Comparison of ENCODE assay signal across 8 cellular contexts in the genomic region with DNA sequence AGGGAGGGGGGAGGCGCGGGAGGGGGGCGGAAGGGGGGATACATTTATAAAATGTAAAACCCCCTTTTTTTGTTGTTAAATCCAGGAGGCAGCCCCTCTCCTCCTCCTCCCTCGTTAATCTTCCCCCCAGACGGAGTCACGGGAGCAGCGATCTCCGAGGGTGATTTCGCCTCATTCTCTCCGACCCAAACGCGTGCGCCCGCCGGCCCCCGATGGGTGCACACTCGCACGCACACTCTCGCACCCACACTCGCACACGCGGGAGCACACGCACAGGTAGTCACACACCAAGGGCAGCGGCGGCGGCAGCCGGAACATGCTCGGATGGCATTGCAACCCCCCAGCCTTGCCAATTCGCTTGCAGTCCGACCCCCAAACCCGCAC. TPM values are rescaled to one million over a fixed set of nuclear protein-coding genes. Genes with fewer than 3 reads are reported as not detected.
A peak's percentile ranks its signal among the peaks of the same experiment; 100 is the strongest.
DNase-seq lines count a peak whose midpoint lies in the region; ATAC-seq and TF ChIP-seq lines count a peak whose summit lies in the region.

No MANE protein-coding gene starts in this region.

- H3K4me3 Mint-ChIP-seq in activated CD4-positive, alpha-beta memory T cell treated with anti-CD3 and anti-CD28 coated beads, Interleukin-2, amount 10 ng/mL, durations not matched to agents 7 days and 5 days = peak overlapping the region; percentile 89
- peak overlapping the region; percentile 97 for H3K4me3 Mint-ChIP-seq in endothelial cell (ENCODE audit: unreplicated experiment)
- H3K4me3 Mint-ChIP-seq in naive thymus-derived CD8-positive, alpha-beta T cell = peak overlapping the region; percentile 90 to 100 (median 97)

- H3K4me2 ChIP-seq in DND-41 (ENCODE audit: insufficient read depth, low read length) = peak overlapping the region; percentile 91

- peak overlapping the region; percentile 72 for H2AFZ ChIP-seq in DND-41 (ENCODE audit: low read depth, low read length)

- peaks cover 25% of the 10 kb centered on the region for H3K36me3 Mint-ChIP-seq in activated CD4-positive, alpha-beta memory T cell treated with anti-CD3 and anti-CD28 coated beads, Interleukin-2, amount 10 ng/mL, durations not matched to agents 7 days and 5 days (ENCODE audit: low read depth)
- H3K36me3 Mint-ChIP-seq in endothelial cell (ENCODE audit: low read depth, unreplicated experiment) = peaks cover 7% of the 10 kb centered on the region
- H3K36me3 Mint-ChIP-seq in naive thymus-derived CD8-positive, alpha-beta T cell = peaks cover 0 to 2% (median 0%) of the 10 kb centered on the region in 3 donors

- H3K27ac ChIP-seq in DND-41 (ENCODE audit: low read length) = peak overlapping the region; percentile 99
- peak overlapping the region; percentile 97 for H3K27ac ChIP-seq in substantia nigra (ENCODE audit: low read depth, low read length, poor library complexity, severe bottlenecking)

- intact Hi-C loops in posterior vena cava (cut with DNase I) = no loop called here

- peak overlapping the region; percentile 99 for H3K9ac ChIP-seq in DND-41 (ENCODE audit: low read depth, low read length)

- no peak for TF ChIP-seq POLR2A in NB4 (IDR thresholded peaks at IDR 0.05; ENCODE audit: extremely low read depth, insufficient read length)

- H3K4me1 ChIP-seq in DND-41 (ENCODE audit: insufficient read depth, low read length) = peaks cover 38% of the 10 kb centered on the region

- DNase-seq in DND-41 (peak; percentile 54), NB4 (ENCODE audit: low read depth) (peak; percentile 65), endothelial cell (ENCODE audit: low spot score) (peak; percentile 18), substantia nigra (lab: John Stamatoyannopoulos, UW) (peak in 21 of 49 donors; percentile 26 to 76 (median 54)), posterior vena cava (ENCODE audit: low spot score) (no peak)
- DNase-seq in activated CD4-positive, alpha-beta memory T cell treated with anti-CD3 and anti-CD28 coated beads, Interleukin-2, amount 10 ng/mL, durations not matched to agents 7 days and 5 days = peak; percentile 50
- peak; percentile 41 to 78 (median 56) for DNase-seq in naive thymus-derived CD8-positive, alpha-beta T cell

- CTCF ChIA-PET in activated CD4-positive, alpha-beta memory T cell treated with anti-CD3 and anti-CD28 coated beads, Interleukin-2, amount 10 ng/mL, durations not matched to agents 7 days and 5 days (lab: Charles Lee) = interaction anchor here (0.6 kb wide), 1 partner anchor 1572 kb away, joined by 3 read pairs; no protein-coding TSS in a partner anchor

- H3K27ac Mint-ChIP-seq in activated CD4-positive, alpha-beta memory T cell treated with anti-CD3 and anti-CD28 coated beads, Interleukin-2, amount 10 ng/mL, durations not matched to agents 7 days and 5 days = peak overlapping the region; percentile 92
- H3K27ac Mint-ChIP-seq in endothelial cell (ENCODE audit: unreplicated experiment) = peak overlapping the region; percentile 93
- peak overlapping the region; percentile 92 to 100 (median 96) for H3K27ac Mint-ChIP-seq in naive thymus-derived CD8-positive, alpha-beta T cell

- no peaks in the 10 kb centered on the region for H3K27me3 ChIP-seq in DND-41 (ENCODE audit: insufficient read depth, low read length, poor library complexity)

- peaks cover 26% of the 10 kb centered on the region for H3K36me3 ChIP-seq in DND-41 (ENCODE audit: insufficient read depth, low read length)

- H4K20me1 ChIP-seq in DND-41 (ENCODE audit: insufficient read depth, low read length) = peaks cover 32% of the 10 kb centered on the region

- H3K9me3 ChIP-seq in DND-41 (ENCODE audit: insufficient read depth, low read length, severe bottlenecking) = no peaks in the 10 kb centered on the region

- H3K4me3 ChIP-seq in DND-41 (ENCODE audit: low read depth in 1 of 2, low read length in 2 of 2) (peak overlapping the region; percentile 93 to 94), NB4 (ENCODE audit: low read depth, low read length) (peak overlapping the region; percentile 81)

- no peak for TF ChIP-seq CTCF in DND-41 (IDR thresholded peaks at IDR 0.05; ENCODE audit: borderline replicate concordance, extremely low read depth, low read length, poor library complexity, severe bottlenecking)
- no peak for TF ChIP-seq CTCF in NB4 (IDR thresholded peaks at IDR 0.05; ENCODE audit: low read depth, low read length)
- no peak for TF ChIP-seq CTCF in endothelial cell (IDR thresholded peaks at IDR 0.05; ENCODE audit: unreplicated experiment)

- peaks cover 3% of the 10 kb centered on the region for H3K27me3 Mint-ChIP-seq in activated CD4-positive, alpha-beta memory T cell treated with anti-CD3 and anti-CD28 coated beads, Interleukin-2, amount 10 ng/mL, durations not matched to agents 7 days and 5 days
- peaks cover 17% of the 10 kb centered on the region for H3K27me3 Mint-ChIP-seq in endothelial cell (ENCODE audit: unreplicated experiment)
- no peaks in the 10 kb centered on the region for H3K27me3 Mint-ChIP-seq in naive thymus-derived CD8-positive, alpha-beta T cell

- ATAC-seq in DND-41 (ENCODE audit: insufficient read depth, low read depth) = peak; percentile 4; the same call in 1 of the 3 replicates
- peak; percentile 24 to 31 for ATAC-seq in naive thymus-derived CD8-positive, alpha-beta T cell
- ATAC-seq in HG03565 (IDR thresholded peaks at IDR 0.05; ENCODE audit: unreplicated experiment) = no peak

- peaks cover 37% of the 10 kb centered on the region for H3K4me1 Mint-ChIP-seq in activated CD4-positive, alpha-beta memory T cell treated with anti-CD3 and anti-CD28 coated beads, Interleukin-2, amount 10 ng/mL, durations not matched to agents 7 days and 5 days
- H3K4me1 Mint-ChIP-seq in endothelial cell (ENCODE audit: unreplicated experiment) = peaks cover 39% of the 10 kb centered on the region
- peaks cover 21 to 39% (median 36%) of the 10 kb centered on the region in 4 donors for H3K4me1 Mint-ChIP-seq in naive thymus-derived CD8-positive, alpha-beta T cell

- POLR2A ChIA-PET in activated CD4-positive, alpha-beta memory T cell treated with anti-CD3 and anti-CD28 coated beads, Interleukin-2, amount 10 ng/mL, durations not matched to agents 7 days and 5 days (lab: Charles Lee) = interaction anchor here (1.0 to 2.4 kb wide), 6 partner anchors 14 to 542 kb away, joined by 3 to 23 read pairs (median 4); a partner anchor contains a TSS
- POLR2A ChIA-PET in naive thymus-derived CD8-positive, alpha-beta T cell (lab: Charles Lee) = interaction anchor here (0.7 to 6.3 kb wide), 7 partner anchors 9 to 1278 kb away, joined by 3 to 53 read pairs (median 8); a partner anchor contains a TSS

- peaks cover 75% of the 10 kb centered on the region for H3K79me2 ChIP-seq in DND-41 (ENCODE audit: insufficient read depth, low read length)

- H3K9me3 Mint-ChIP-seq in activated CD4-positive, alpha-beta memory T cell treated with anti-CD3 and anti-CD28 coated beads, Interleukin-2, amount 10 ng/mL, durations not matched to agents 7 days and 5 days = no peaks in the 10 kb centered on the region
- H3K9me3 Mint-ChIP-seq in endothelial cell (ENCODE audit: unreplicated experiment) = no peaks in the 10 kb centered on the region
- H3K9me3 Mint-ChIP-seq in naive thymus-derived CD8-positive, alpha-beta T cell = no peaks in the 10 kb centered on the region

RNA-seq across cellular contexts. Expression of a gene that starts 0.5 kb away (rescaled TPM):
- total RNA-seq in activated CD4-positive, alpha-beta memory T cell treated with anti-CD3 and anti-CD28 coated beads, Interleukin-2, amount 10 ng/mL, durations not matched to agents 7 days and 5 days = 100 to 1,000 TPM; 190 to 194 TPM
- total RNA-seq in endothelial cell (ENCODE audit: unreplicated experiment) (248 TPM), posterior vena cava (10 to 100 TPM; 82.4 to 94.8 TPM)
- 100 to 1,000 TPM; 129 to 131 TPM for total RNA-seq in naive thymus-derived CD8-positive, alpha-beta T cell
- 10 to 100 TPM; 81.3 to 88.1 (median 84.3) TPM for polyA plus RNA-seq in naive thymus-derived CD8-positive, alpha-beta T cell
